Comparison of ENCODE assay signal across 10 cellular contexts in the genomic region with DNA sequence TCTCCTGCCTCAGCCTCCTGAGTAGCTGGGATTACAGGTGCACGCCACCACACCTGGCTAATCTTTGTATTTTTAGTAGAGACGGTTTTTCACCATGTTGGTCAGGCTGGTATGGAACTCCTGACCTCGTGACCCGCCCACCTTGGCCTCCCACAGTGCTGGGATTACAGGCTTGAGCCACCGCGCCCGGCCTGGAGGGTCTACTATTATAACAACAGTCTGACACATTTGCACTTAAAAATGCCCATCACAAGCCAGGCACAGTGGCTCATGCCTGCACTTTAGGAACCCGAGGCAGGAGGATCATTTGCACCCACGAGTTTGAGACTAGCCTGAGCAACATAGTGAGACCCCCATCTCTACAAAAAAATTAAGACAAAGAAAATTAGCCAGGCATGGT. TPM values are rescaled to one million over a fixed set of nuclear protein-coding genes. Genes with fewer than 3 reads are reported as not detected.
"Had no signal": no experiment of that assay in that cellular context is flagged by ENCODE, and none has a peak within 500 bp of the region (broad histone marks: within the 10 kb centered on the region; RNA-seq: fewer than 3 reads in every experiment).

No MANE protein-coding gene starts in this region.

RNA-seq across cellular contexts. Expression of gene CDHR4, which starts 17.4 kb away (rescaled TPM):
- total RNA-seq: activated CD4-positive, alpha-beta memory T cell treated with anti-CD3 and anti-CD28 coated beads, Interleukin-2, amount 10 ng/mL, durations not matched to agents 7 days and 5 days; ascending aorta; breast epithelium; K562; M059J; PC-3; Right ventricle myocardium inferior; SK-MEL-5; T-helper 2 cell treated with Interferon-gamma antibody and Interleukin-4, amounts not matched to agents 100 ng/mL and 5 ng/mL, for 36 hours had no signal
- polyA plus RNA-seq: adipose tissue had no signal

RNA-seq across cellular contexts. Expression of gene INKA1, which starts 20.8 kb away (rescaled TPM):
- total RNA-seq: ascending aorta had no signal
